ENCODE assay signal across 8 cellular contexts in the genomic region with DNA sequence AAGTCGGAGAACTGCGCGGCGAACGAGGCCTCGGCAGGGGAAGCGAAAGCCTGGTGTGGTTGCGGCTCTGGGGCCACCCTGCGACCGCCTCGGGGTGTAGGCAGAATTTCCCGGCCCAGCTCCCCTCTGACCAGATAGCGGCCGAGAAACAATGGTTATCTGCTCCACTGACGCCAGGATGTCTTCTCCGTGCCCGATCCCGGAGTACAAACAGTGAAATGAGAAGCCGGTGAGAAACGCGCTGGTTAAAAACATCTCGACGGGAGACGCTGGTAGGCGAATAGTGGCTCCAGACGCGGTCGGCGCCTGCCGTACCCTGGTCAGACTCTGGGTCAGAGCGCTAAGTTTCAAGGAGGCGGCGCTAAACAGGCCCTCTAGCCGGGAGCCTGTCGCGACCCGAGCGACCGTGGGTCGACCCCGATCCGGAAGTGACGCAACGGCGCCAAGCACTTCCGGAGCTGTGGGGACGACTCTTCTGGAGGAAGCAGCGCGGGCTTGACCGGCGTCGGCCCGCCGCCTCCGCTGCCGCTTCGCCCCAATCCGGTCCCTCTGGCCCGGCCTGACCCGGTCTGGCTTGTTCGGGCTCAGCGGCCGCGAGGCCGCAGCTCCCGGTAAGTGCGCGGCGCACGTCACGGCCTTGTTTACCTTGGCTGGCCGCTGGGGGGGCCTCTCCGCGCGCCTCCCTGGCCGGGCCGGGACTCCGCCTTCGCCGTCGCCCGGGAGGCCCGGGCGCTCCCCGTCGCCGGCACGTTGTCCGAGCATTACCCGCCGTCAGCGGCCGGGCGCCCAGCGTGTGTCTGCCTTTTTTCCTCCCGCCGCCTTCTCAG. TPM values are rescaled to one million over a fixed set of nuclear protein-coding genes. Genes with fewer than 3 reads are reported as not detected.
DNase-seq lines count a peak whose midpoint lies in the region; ATAC-seq and TF ChIP-seq lines count a peak whose summit lies in the region.

A gene (plus strand): TSS at position 455 of the 827 bp plus-strand sequence. CDS start 8,717 bp downstream, outside the sequence.

- H3K9ac ChIP-seq in DND-41 (ENCODE audit: low read depth, low read length): peak within 1 kb of the TSS; percentile 87

- peaks cover 21% of the 10 kb centered on the region for H4K20me1 ChIP-seq in DND-41 (ENCODE audit: insufficient read depth, low read length)

- H3K9me3 Mint-ChIP-seq in activated T-helper 2 cell treated with anti-CD3 and anti-CD28 coated beads, Interferon-gamma antibody, Interleukin-2, Interleukin-4, amounts not matched to agents 10 μg/mL and 5 μg/mL and 100 μg/mL, durations not matched to agents 14 hours and 24 hours and 36 hours: no peaks in the 10 kb centered on the region
- H3K9me3 Mint-ChIP-seq in natural killer cell treated with Interleukin-12 subunit alpha and Interleukin-12 subunit beta and Interleukin-15 and Interleukin-18, amount 100 ng/mL, for 72 hours: no peaks in the 10 kb centered on the region
- no peaks in the 10 kb centered on the region for H3K9me3 Mint-ChIP-seq in stimulated activated naive CD8-positive, alpha-beta T cell treated with anti-CD3 and anti-CD28 coated beads, Interleukin-15, Interleukin-2, amounts not matched to agents 100 ng/mL and 50 ng/mL, for 24 hours

- peak within 1 kb of the TSS; percentile 93 for H3K4me2 ChIP-seq in DND-41 (ENCODE audit: insufficient read depth, low read length)

- H3K79me2 ChIP-seq in DND-41 (ENCODE audit: insufficient read depth, low read length): peaks cover 56% of the 10 kb centered on the region

- DNase-seq in DND-41 (peak; percentile 84), RWPE1 (ENCODE audit: low spot score) (peak; percentile 87), fibroblast of peridontal ligament (ENCODE audit: extremely low read depth) (peak; percentile 91)
- peak; percentile 73 for DNase-seq in Jurkat, Clone E6-1 (ENCODE audit: low read depth, low spot score)
- DNase-seq in activated T-helper 2 cell treated with anti-CD3 and anti-CD28 coated beads, Interferon-gamma antibody, Interleukin-2, Interleukin-4, amounts not matched to agents 10 μg/mL and 5 μg/mL and 100 μg/mL, durations not matched to agents 14 hours and 24 hours and 36 hours (ENCODE audit: low spot score): peak; percentile 85
- DNase-seq in natural killer cell treated with Interleukin-12 subunit alpha and Interleukin-12 subunit beta and Interleukin-15 and Interleukin-18, amount 100 ng/mL, for 72 hours (ENCODE audit: low spot score): peak; percentile 95

- H3K27ac ChIP-seq in DND-41 (ENCODE audit: low read length): peak within 1 kb of the TSS; percentile 91
- peak within 1 kb of the TSS; percentile 97 for H3K27ac ChIP-seq in RWPE1

- H3K36me3 Mint-ChIP-seq in activated T-helper 2 cell treated with anti-CD3 and anti-CD28 coated beads, Interferon-gamma antibody, Interleukin-2, Interleukin-4, amounts not matched to agents 10 μg/mL and 5 μg/mL and 100 μg/mL, durations not matched to agents 14 hours and 24 hours and 36 hours (ENCODE audit: low read depth): peaks cover 17% of the 10 kb centered on the region
- peaks cover 5% of the 10 kb centered on the region for H3K36me3 Mint-ChIP-seq in natural killer cell treated with Interleukin-12 subunit alpha and Interleukin-12 subunit beta and Interleukin-15 and Interleukin-18, amount 100 ng/mL, for 72 hours
- H3K36me3 Mint-ChIP-seq in stimulated activated naive CD8-positive, alpha-beta T cell treated with anti-CD3 and anti-CD28 coated beads, Interleukin-15, Interleukin-2, amounts not matched to agents 100 ng/mL and 50 ng/mL, for 24 hours (ENCODE audit: low read depth): peaks cover 20% of the 10 kb centered on the region

- intact Hi-C loops in activated T-helper 2 cell treated with anti-CD3 and anti-CD28 coated beads, Interferon-gamma antibody, Interleukin-2, Interleukin-4, amounts not matched to agents 10 μg/mL and 5 μg/mL and 100 μg/mL, durations not matched to agents 14 hours and 24 hours and 36 hours (cut with micrococcal nuclease): loop anchor here (1.0 to 5.0 kb wide), 6 partner anchors 10 to 256 kb away; a partner anchor contains a TSS

- H2AFZ ChIP-seq in DND-41 (ENCODE audit: low read depth, low read length): peak within 1 kb of the TSS; percentile 98

- H3K4me1 ChIP-seq in DND-41 (ENCODE audit: insufficient read depth, low read length): peaks cover 32% of the 10 kb centered on the region

- H3K4me3 Mint-ChIP-seq in activated T-helper 2 cell treated with anti-CD3 and anti-CD28 coated beads, Interferon-gamma antibody, Interleukin-2, Interleukin-4, amounts not matched to agents 10 μg/mL and 5 μg/mL and 100 μg/mL, durations not matched to agents 14 hours and 24 hours and 36 hours (ENCODE audit: low read depth): peak within 1 kb of the TSS; percentile 90
- H3K4me3 Mint-ChIP-seq in natural killer cell treated with Interleukin-12 subunit alpha and Interleukin-12 subunit beta and Interleukin-15 and Interleukin-18, amount 100 ng/mL, for 72 hours: peak within 1 kb of the TSS; percentile 96
- H3K4me3 Mint-ChIP-seq in stimulated activated naive CD8-positive, alpha-beta T cell treated with anti-CD3 and anti-CD28 coated beads, Interleukin-15, Interleukin-2, amounts not matched to agents 100 ng/mL and 50 ng/mL, for 24 hours: peak within 1 kb of the TSS; percentile 93

- TF ChIP-seq CTCF in DND-41 (IDR thresholded peaks at IDR 0.05; ENCODE audit: borderline replicate concordance, extremely low read depth, low read length, poor library complexity, severe bottlenecking) (peak; percentile 36), RWPE1 (conservative IDR thresholded peaks at IDR 0.05; ENCODE audit: low read depth) (0 out of 2 replicates have a peak, but pooled peaks have one; percentile 11)

- H3K9me3 ChIP-seq in DND-41 (ENCODE audit: insufficient read depth, low read length, severe bottlenecking): no peaks in the 10 kb centered on the region

- POLR2A ChIA-PET in RWPE1 (lab: Yijun Ruan, JAX; ENCODE audit: low non-redundant PET): no interaction called here

- peaks cover 18% of the 10 kb centered on the region for H3K36me3 ChIP-seq in DND-41 (ENCODE audit: insufficient read depth, low read length)

- peak; percentile 85 for ATAC-seq in DND-41 (ENCODE audit: insufficient read depth, low read depth)
- ATAC-seq in GM21619 (IDR thresholded peaks at IDR 0.05; ENCODE audit: unreplicated experiment): peak; percentile 73
- peak; percentile 91 to 94 for ATAC-seq in natural killer cell treated with Interleukin-12 subunit alpha and Interleukin-12 subunit beta and Interleukin-15 and Interleukin-18, amount 100 ng/mL, for 72 hours

- peaks cover 23% of the 10 kb centered on the region for H3K4me1 Mint-ChIP-seq in activated T-helper 2 cell treated with anti-CD3 and anti-CD28 coated beads, Interferon-gamma antibody, Interleukin-2, Interleukin-4, amounts not matched to agents 10 μg/mL and 5 μg/mL and 100 μg/mL, durations not matched to agents 14 hours and 24 hours and 36 hours (ENCODE audit: low read depth)
- peaks cover 16 to 19% of the 10 kb centered on the region in 2 donors for H3K4me1 Mint-ChIP-seq in natural killer cell treated with Interleukin-12 subunit alpha and Interleukin-12 subunit beta and Interleukin-15 and Interleukin-18, amount 100 ng/mL, for 72 hours (ENCODE audit: low read depth in 2 of 2)
- H3K4me1 Mint-ChIP-seq in stimulated activated naive CD8-positive, alpha-beta T cell treated with anti-CD3 and anti-CD28 coated beads, Interleukin-15, Interleukin-2, amounts not matched to agents 100 ng/mL and 50 ng/mL, for 24 hours (ENCODE audit: low read depth): peaks cover 35% of the 10 kb centered on the region

- peak within 1 kb of the TSS; percentile 78 to 93 for H3K4me3 ChIP-seq in DND-41 (ENCODE audit: low read depth in 1 of 2, low read length in 2 of 2)
- peak within 1 kb of the TSS; percentile 92 for H3K4me3 ChIP-seq in Jurkat, Clone E6-1 (ENCODE audit: low read length)

- H3K27me3 ChIP-seq in DND-41 (ENCODE audit: insufficient read depth, low read length, poor library complexity): no peaks in the 10 kb centered on the region

- H3K27ac Mint-ChIP-seq in activated T-helper 2 cell treated with anti-CD3 and anti-CD28 coated beads, Interferon-gamma antibody, Interleukin-2, Interleukin-4, amounts not matched to agents 10 μg/mL and 5 μg/mL and 100 μg/mL, durations not matched to agents 14 hours and 24 hours and 36 hours: peak within 1 kb of the TSS; percentile 98
- peak within 1 kb of the TSS; percentile 97 for H3K27ac Mint-ChIP-seq in natural killer cell treated with Interleukin-12 subunit alpha and Interleukin-12 subunit beta and Interleukin-15 and Interleukin-18, amount 100 ng/mL, for 72 hours
- peak within 1 kb of the TSS; percentile 96 for H3K27ac Mint-ChIP-seq in stimulated activated naive CD8-positive, alpha-beta T cell treated with anti-CD3 and anti-CD28 coated beads, Interleukin-15, Interleukin-2, amounts not matched to agents 100 ng/mL and 50 ng/mL, for 24 hours

- H3K27me3 Mint-ChIP-seq in activated T-helper 2 cell treated with anti-CD3 and anti-CD28 coated beads, Interferon-gamma antibody, Interleukin-2, Interleukin-4, amounts not matched to agents 10 μg/mL and 5 μg/mL and 100 μg/mL, durations not matched to agents 14 hours and 24 hours and 36 hours (ENCODE audit: low read depth): no peaks in the 10 kb centered on the region
- H3K27me3 Mint-ChIP-seq in natural killer cell treated with Interleukin-12 subunit alpha and Interleukin-12 subunit beta and Interleukin-15 and Interleukin-18, amount 100 ng/mL, for 72 hours: no peaks in the 10 kb centered on the region
- no peaks in the 10 kb centered on the region for H3K27me3 Mint-ChIP-seq in stimulated activated naive CD8-positive, alpha-beta T cell treated with anti-CD3 and anti-CD28 coated beads, Interleukin-15, Interleukin-2, amounts not matched to agents 100 ng/mL and 50 ng/mL, for 24 hours

- CTCF ChIA-PET in RWPE1 (lab: Yijun Ruan, JAX): no interaction called here

RNA-seq across cellular contexts. Expression of the gene that starts here (rescaled TPM):
- 81.6 TPM for polyA plus RNA-seq in Jurkat, Clone E6-1 (2012; ENCODE audit: insufficient read depth, insufficient read length)
- total RNA-seq in activated T-helper 2 cell treated with anti-CD3 and anti-CD28 coated beads, Interferon-gamma antibody, Interleukin-2, Interleukin-4, amounts not matched to agents 10 μg/mL and 5 μg/mL and 100 μg/mL, durations not matched to agents 14 hours and 24 hours and 36 hours: 156 and 163 TPM in 2 replicates
- total RNA-seq in natural killer cell treated with Interleukin-12 subunit alpha and Interleukin-12 subunit beta and Interleukin-15 and Interleukin-18, amount 100 ng/mL, for 72 hours: 100 to 1,000 TPM; 141 to 238 TPM

Comparison
In these comparisons a context has a peak if more than half of its experiments do, and no peak if none do; other contexts are left out.
1. Peak in every context shown above with its lines: DNase-seq, ATAC-seq, H3K4me3 ChIP-seq and H3K27ac ChIP-seq.